ENCODE assay signal across 15 cellular contexts in genomic region chr16:6206080-6206479, GRCh38.
"Had no signal": no experiment of that assay in that cellular context is flagged by ENCODE, and none has a peak within 500 bp of the region (broad histone marks: within the 10 kb centered on the region; RNA-seq: fewer than 3 reads in every experiment).

No MANE protein-coding gene starts in this region.

- H3K27ac ChIP-seq: gastroesophageal sphincter, heart right ventricle, pancreas, uterus had no signal

- H3K36me3 Mint-ChIP-seq: naive thymus-derived CD4-positive, alpha-beta T cell; stimulated activated memory B cell treated with anti-CD40 and anti-IgM and Interleukin-4, amounts not matched to agents 10 μg/mL and 1 μg/mL and 100 μg/mL, for 72 hours had no signal

- H3K4me1 Mint-ChIP-seq: activated T-helper 17 cell treated with anti-CD3 and anti-CD28 coated beads, Interleukin-2, amount 50 U/mL, for 72 hours; naive thymus-derived CD4-positive, alpha-beta T cell; stimulated activated memory B cell treated with anti-CD40 and anti-IgM and Interleukin-4, amounts not matched to agents 10 μg/mL and 1 μg/mL and 100 μg/mL, for 72 hours had no signal

- H3K4me1 ChIP-seq: gastroesophageal sphincter, heart right ventricle, pancreas, uterus had no signal

- ATAC-seq: activated CD4-positive, CD25-positive, alpha-beta regulatory T cell treated with anti-CD3 and anti-CD28 coated beads, Interleukin-2, amount 50 U/mL, for 24 hours; activated T-helper 17 cell treated with anti-CD3 and anti-CD28 coated beads, Interleukin-2, amount 50 U/mL, for 72 hours; gastroesophageal sphincter; heart right ventricle; left lobe of liver; naive thymus-derived CD4-positive, alpha-beta T cell; pancreas; stimulated activated memory B cell treated with anti-CD40 and anti-IgM and Interleukin-4, amounts not matched to agents 10 μg/mL and 1 μg/mL and 100 μg/mL, for 72 hours had no signal

- DNase-seq: activated naive CD4-positive, alpha-beta T cell treated with Interleukin-2 at 50 U/mL for 16 hours; aorta; erythroblast; heart right ventricle; mammary epithelial cell; naive thymus-derived CD4-positive, alpha-beta T cell; pancreas; stimulated activated CD4-positive, alpha-beta T cell treated with anti-CD3 and anti-CD28 coated beads, Interleukin-2, amount 100 ng/mL, for 48 hours; T-helper 9 cell; uterus had no signal

- H3K9me3 ChIP-seq: pancreas, uterus had no signal

- H3K27ac Mint-ChIP-seq: activated T-helper 17 cell treated with anti-CD3 and anti-CD28 coated beads, Interleukin-2, amount 50 U/mL, for 72 hours; naive thymus-derived CD4-positive, alpha-beta T cell; stimulated activated memory B cell treated with anti-CD40 and anti-IgM and Interleukin-4, amounts not matched to agents 10 μg/mL and 1 μg/mL and 100 μg/mL, for 72 hours had no signal

- H3K27me3 ChIP-seq: gastroesophageal sphincter, heart right ventricle, uterus had no signal

- H3K4me3 ChIP-seq: gastroesophageal sphincter, heart right ventricle, pancreas, uterus had no signal

- H3K4me3 Mint-ChIP-seq: activated T-helper 17 cell treated with anti-CD3 and anti-CD28 coated beads, Interleukin-2, amount 50 U/mL, for 72 hours; naive thymus-derived CD4-positive, alpha-beta T cell; stimulated activated memory B cell treated with anti-CD40 and anti-IgM and Interleukin-4, amounts not matched to agents 10 μg/mL and 1 μg/mL and 100 μg/mL, for 72 hours had no signal

- H3K36me3 ChIP-seq: gastroesophageal sphincter, heart right ventricle, pancreas, uterus had no signal

- H3K27me3 Mint-ChIP-seq: activated T-helper 17 cell treated with anti-CD3 and anti-CD28 coated beads, Interleukin-2, amount 50 U/mL, for 72 hours; stimulated activated memory B cell treated with anti-CD40 and anti-IgM and Interleukin-4, amounts not matched to agents 10 μg/mL and 1 μg/mL and 100 μg/mL, for 72 hours had no signal
